17 cellular contexts compared by ENCODE assay signal in genomic region chr3:77563012-77563411, GRCh38.
"Had no signal": no experiment of that assay in that cellular context is flagged by ENCODE, and none has a peak within 500 bp of the region (broad histone marks: within the 10 kb centered on the region; RNA-seq: fewer than 3 reads in every experiment).

No MANE protein-coding gene starts in this region.

- H3K27me3 ChIP-seq: cardiac muscle cell, right atrium auricular region, thyroid gland had no signal

- H3K9me3 ChIP-seq: left ventricle myocardium inferior, prostate gland, right atrium auricular region, thyroid gland had no signal

- H3K36me3 ChIP-seq: cardiac muscle cell, left ventricle myocardium inferior, prostate gland, right atrium auricular region, thyroid gland had no signal

- DNase-seq: activated CD4-positive, alpha-beta memory T cell treated with anti-CD3 and anti-CD28 coated beads for 36 hours; activated CD4-positive, alpha-beta T cell treated with anti-CD3 and anti-CD28 coated beads for 48 hours; activated naive CD4-positive, alpha-beta T cell treated with Interleukin-2 at 50 U/mL for 16 hours; activated naive CD8-positive, alpha-beta T cell treated with anti-CD3 and anti-CD28 coated beads, Interleukin-2, amount 10 ng/mL, durations not matched to agents 7 days and 5 days; activated T-cell treated with anti-CD3 and anti-CD28 coated beads, Interleukin-2, amount 50 U/mL, for 48 hours; cortex of kidney; foreskin melanocyte; immature natural killer cell; left ventricle myocardium inferior; natural killer cell; stimulated activated CD4-positive, alpha-beta T cell treated with anti-CD3 and anti-CD28 coated beads, Interleukin-4, amount 100 ng/mL, for 24 hours; stimulated activated naive CD4-positive, alpha-beta T cell treated with Interleukin-2 at 50 U/mL for 16 hours; T1000 had no signal

- H3K4me3 ChIP-seq: cardiac muscle cell, left ventricle myocardium inferior, prostate gland, right atrium auricular region, thyroid gland had no signal

- H3K4me1 ChIP-seq: left ventricle myocardium inferior, prostate gland, right atrium auricular region had no signal

- H3K27ac ChIP-seq: cardiac muscle cell, left ventricle myocardium inferior, prostate gland, right atrium auricular region, thyroid gland had no signal

- ATAC-seq: natural killer cell had no signal
